ENCODE assay signal across 14 cellular contexts in the genomic region with DNA sequence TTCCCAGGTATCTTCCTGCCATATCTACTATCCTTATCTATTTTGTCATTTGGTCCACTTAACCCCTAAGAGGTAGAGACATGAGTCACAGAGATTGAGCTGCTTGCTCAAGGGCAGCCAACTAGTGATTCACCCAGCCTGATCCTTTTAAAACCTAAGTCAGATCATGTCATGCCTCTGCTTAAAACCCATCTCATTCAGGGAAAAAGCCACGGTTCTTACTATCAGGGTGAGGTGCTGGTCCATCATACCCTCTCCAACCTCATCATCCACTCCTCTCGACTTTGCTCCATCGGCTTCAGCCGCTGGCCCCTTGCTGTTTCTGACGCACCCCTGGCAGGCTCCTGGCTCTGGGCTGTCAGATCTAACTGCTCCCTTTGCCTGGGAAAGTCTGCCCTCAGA. TPM values are rescaled to one million over a fixed set of nuclear protein-coding genes. Genes with fewer than 3 reads are reported as not detected.
DNase-seq lines count a peak whose midpoint lies in the region; ATAC-seq and TF ChIP-seq lines count a peak whose summit lies in the region.
"Had no signal": no experiment of that assay in that cellular context is flagged by ENCODE, and none has a peak within 500 bp of the region (broad histone marks: within the 10 kb centered on the region; RNA-seq: fewer than 3 reads in every experiment).

No MANE protein-coding gene starts in this region.

- peak overlapping the region in 1 of 2 donors; percentile 43 for H3K27ac Mint-ChIP-seq in stimulated activated naive CD8-positive, alpha-beta T cell treated with anti-CD3 and anti-CD28 coated beads, Interleukin-15, amount 100 ng/mL, for 72 hours
- H3K27ac Mint-ChIP-seq in activated T-helper 17 cell treated with anti-CD3 and anti-CD28 coated beads, Interleukin-2, amount 50 U/mL, for 72 hours: peak overlapping the region; percentile 36
- H3K27ac Mint-ChIP-seq: stimulated activated naive CD8-positive, alpha-beta T cell treated with anti-CD3 and anti-CD28 coated beads, Interleukin-15, Interleukin-2, amounts not matched to agents 100 ng/mL and 50 ng/mL, for 24 hours had no signal

- H2AFZ ChIP-seq in hepatocyte: no peak overlapping the region

- no peak for DNase-seq in stimulated activated naive CD8-positive, alpha-beta T cell treated with anti-CD3 and anti-CD28 coated beads, Interleukin-15, Interleukin-2, amounts not matched to agents 100 U/mL and 50 U/mL, for 24 hours
- no peak for DNase-seq in stimulated activated naive CD8-positive, alpha-beta T cell treated with anti-CD3 and anti-CD28 coated beads, Interleukin-15, amount 100 ng/mL, for 72 hours
- DNase-seq in hepatocyte (ENCODE audit: low spot score) (no peak), G401 (ENCODE audit: low spot score) (no peak), NCI-H69 (lab: John Stamatoyannopoulos, UW) (no peak), T-helper 9 cell (no peak)
- DNase-seq in stimulated activated CD4-positive, alpha-beta T cell treated with anti-CD3 and anti-CD28 coated beads, Interleukin-4, amount 100 ng/mL, for 1 hour: no peak
- DNase-seq: cerebellar nuclear complex, NCI-H526, SW 1271 had no signal

- peaks cover under 1% of the 10 kb centered on the region for H3K4me1 Mint-ChIP-seq in stimulated activated naive CD8-positive, alpha-beta T cell treated with anti-CD3 and anti-CD28 coated beads, Interleukin-15, amount 100 ng/mL, for 72 hours
- peaks cover 7% of the 10 kb centered on the region for H3K4me1 Mint-ChIP-seq in activated T-helper 17 cell treated with anti-CD3 and anti-CD28 coated beads, Interleukin-2, amount 50 U/mL, for 72 hours

- no peaks in the 10 kb centered on the region for H3K36me3 ChIP-seq in hepatocyte (replicated peaks; ENCODE audit: insufficient read depth, low read depth)

- no peaks in the 10 kb centered on the region for H3K9me2 ChIP-seq in hepatocyte (replicated peaks; ENCODE audit: insufficient read depth)

- TF ChIP-seq CTCF in hepatocyte (IDR thresholded peaks at IDR 0.05; ENCODE audit: poor library complexity): no peak

- H3K4me1 ChIP-seq in hepatocyte (ENCODE audit: insufficient read depth): no peaks in the 10 kb centered on the region

- no peaks in the 10 kb centered on the region for H3K27me3 Mint-ChIP-seq in stimulated activated naive CD8-positive, alpha-beta T cell treated with anti-CD3 and anti-CD28 coated beads, Interleukin-15, amount 100 ng/mL, for 72 hours
- no peaks in the 10 kb centered on the region for H3K27me3 Mint-ChIP-seq in activated T-helper 17 cell treated with anti-CD3 and anti-CD28 coated beads, Interleukin-2, amount 50 U/mL, for 72 hours
- H3K27me3 Mint-ChIP-seq: stimulated activated naive CD8-positive, alpha-beta T cell treated with anti-CD3 and anti-CD28 coated beads, Interleukin-15, Interleukin-2, amounts not matched to agents 100 ng/mL and 50 ng/mL, for 24 hours had no signal

- no peak overlapping the region for H3K4me3 Mint-ChIP-seq in stimulated activated naive CD8-positive, alpha-beta T cell treated with anti-CD3 and anti-CD28 coated beads, Interleukin-15, amount 100 ng/mL, for 72 hours
- H3K4me3 Mint-ChIP-seq in activated T-helper 17 cell treated with anti-CD3 and anti-CD28 coated beads, Interleukin-2, amount 50 U/mL, for 72 hours: no peak overlapping the region
- H3K4me3 Mint-ChIP-seq: stimulated activated naive CD8-positive, alpha-beta T cell treated with anti-CD3 and anti-CD28 coated beads, Interleukin-15, Interleukin-2, amounts not matched to agents 100 ng/mL and 50 ng/mL, for 24 hours had no signal

- H3K36me3 Mint-ChIP-seq in activated T-helper 17 cell treated with anti-CD3 and anti-CD28 coated beads, Interleukin-2, amount 50 U/mL, for 72 hours (ENCODE audit: low read depth): peaks cover 87% of the 10 kb centered on the region

- H3K4me2 ChIP-seq in hepatocyte: no peak overlapping the region
- H3K4me2 ChIP-seq: KMS-11 had no signal

- peaks cover 0 to 4% of the 10 kb centered on the region in 2 donors for H3K9me3 Mint-ChIP-seq in stimulated activated naive CD8-positive, alpha-beta T cell treated with anti-CD3 and anti-CD28 coated beads, Interleukin-15, amount 100 ng/mL, for 72 hours
- H3K9me3 Mint-ChIP-seq in activated T-helper 17 cell treated with anti-CD3 and anti-CD28 coated beads, Interleukin-2, amount 50 U/mL, for 72 hours: no peaks in the 10 kb centered on the region
- H3K9me3 Mint-ChIP-seq: stimulated activated naive CD8-positive, alpha-beta T cell treated with anti-CD3 and anti-CD28 coated beads, Interleukin-15, Interleukin-2, amounts not matched to agents 100 ng/mL and 50 ng/mL, for 24 hours had no signal

- peak; percentile 69 for ATAC-seq in stimulated activated naive CD8-positive, alpha-beta T cell treated with anti-CD3 and anti-CD28 coated beads, Interleukin-15, Interleukin-2, amounts not matched to agents 100 U/mL and 50 U/mL, for 24 hours
- no peak for ATAC-seq in stimulated activated naive CD8-positive, alpha-beta T cell treated with anti-CD3 and anti-CD28 coated beads, Interleukin-15, amount 100 ng/mL, for 72 hours
- peak; percentile 62 for ATAC-seq in activated T-helper 17 cell treated with anti-CD3 and anti-CD28 coated beads, Interleukin-2, amount 50 U/mL, for 72 hours (replicated peaks)

- 85% methylated on average over 5 of the region's 5 CpGs for WGBS in hepatocyte (ENCODE audit: low lambda C conversion rate, missing lambda C conversion rate)

- H3K4me3 ChIP-seq in hepatocyte: no peak overlapping the region

- H3K27ac ChIP-seq in hepatocyte: peak overlapping the region; percentile 13
- H3K27ac ChIP-seq: C4-2B, KMS-11 had no signal

- H3K79me2 ChIP-seq in hepatocyte: no peaks in the 10 kb centered on the region

- no peaks in the 10 kb centered on the region for H4K20me1 ChIP-seq in hepatocyte (ENCODE audit: insufficient read depth, poor library complexity, severe bottlenecking)

- H3K9me3 ChIP-seq in hepatocyte (ENCODE audit: low read depth): no peaks in the 10 kb centered on the region

- no peaks in the 10 kb centered on the region for H3K27me3 ChIP-seq in hepatocyte

- in situ Hi-C loops in G401 (cut with HindIII; ENCODE audit: low sequenced_read_pairs): no loop called here

RNA-seq across cellular contexts. Expression of a gene that starts 14.4 kb away (rescaled TPM):
- 10 to 100 TPM; 63.9 to 71.6 TPM for total RNA-seq in activated T-helper 17 cell treated with anti-CD3 and anti-CD28 coated beads, Interleukin-2, amount 50 U/mL, for 72 hours
- 66.9 and 77.0 TPM in 2 replicates for total RNA-seq in hepatocyte
- polyA plus RNA-seq in hepatocyte: 31.2 and 34.0 TPM in 2 replicates
- 16.4 and 30.7 TPM in 2 replicates for total RNA-seq in G401 (2014; rRNA removed; shearing (Covaris generic))
